ENCODE assay signal across 18 cellular contexts in genomic region chr16:8590161-8590688, GRCh38. TPM values are rescaled to one million over a fixed set of nuclear protein-coding genes. Genes with fewer than 3 reads are reported as not detected.
DNase-seq lines count a peak whose midpoint lies in the region; ATAC-seq and TF ChIP-seq lines count a peak whose summit lies in the region.
"Had no signal": no experiment of that assay in that cellular context is flagged by ENCODE, and none has a peak within 500 bp of the region (broad histone marks: within the 10 kb centered on the region; RNA-seq: fewer than 3 reads in every experiment).

TSS of gene TMEM114 (minus strand) at chr16:8590511. CDS start at chr16:8589838, 673 bp downstream.

- no peak within 1 kb of the TSS for H4K91ac ChIP-seq in mesenchymal stem cell (ENCODE audit: low read length)

- no peak within 1 kb of the TSS for H3K4ac ChIP-seq in mesenchymal stem cell (ENCODE audit: low read depth in 1 of 2, low read length in 2 of 2)

- no peak within 1 kb of the TSS for H3K14ac ChIP-seq in mesenchymal stem cell (ENCODE audit: low read length in 2 of 2)

- H3K4me3 ChIP-seq in heart left ventricle = peak within 1 kb of the TSS in 11 of 12 donors; percentile 16 to 42 (median 23)
- H3K4me3 ChIP-seq in choroid plexus epithelial cell (ENCODE audit: low read depth, low read length) = peak within 1 kb of the TSS; percentile 39
- H3K4me3 ChIP-seq in mesenchymal stem cell (ENCODE audit: insufficient read depth in 1 of 2, low read depth in 1 of 2, low read length in 2 of 2) = no peak within 1 kb of the TSS
- H3K4me3 ChIP-seq in tibial nerve = peak within 1 kb of the TSS in 3 of 4 donors; percentile 1 to 22 (median 6)
- H3K4me3 ChIP-seq: body of pancreas, thyroid gland had no signal

- H3K27me3 ChIP-seq in heart left ventricle (peaks cover 17 to 69% (median 34%) of the 10 kb centered on the region in 9 donors), mesenchymal stem cell (ENCODE audit: control insufficient read depth in 1 of 2, insufficient read depth in 1 of 2, low read length in 2 of 2) (peaks cover 43 to 64% of the 10 kb centered on the region in 2 experiments), tibial nerve (peaks cover 0 to 55% of the 10 kb centered on the region in 2 donors)

- peak within 1 kb of the TSS; percentile 18 for H3K4me2 ChIP-seq in mesenchymal stem cell (ENCODE audit: low read length, poor library complexity, severe bottlenecking)
- H3K4me2 ChIP-seq: KMS-11 had no signal

- H3K23ac ChIP-seq in mesenchymal stem cell (ENCODE audit: low read length in 2 of 2) = peak within 1 kb of the TSS; percentile 9 to 43

- H4K8ac ChIP-seq in mesenchymal stem cell (ENCODE audit: low read length) = no peak within 1 kb of the TSS

- no peaks in the 10 kb centered on the region for H3K79me1 ChIP-seq in mesenchymal stem cell (replicated peaks; ENCODE audit: low read length, poor library complexity, severe bottlenecking)

- no peaks in the 10 kb centered on the region for H3K9me3 ChIP-seq in heart left ventricle
- H3K9me3 ChIP-seq in mesenchymal stem cell (ENCODE audit: control insufficient read depth, low read length) = no peaks in the 10 kb centered on the region
- no peaks in the 10 kb centered on the region for H3K9me3 ChIP-seq in tibial nerve
- H3K9me3 ChIP-seq: body of pancreas, thyroid gland had no signal

- H2BK5ac ChIP-seq in mesenchymal stem cell (ENCODE audit: low read depth, low read length, poor library complexity, severe bottlenecking) = no peak within 1 kb of the TSS

- no peak for ATAC-seq in heart left ventricle
- ATAC-seq in left lobe of liver = no peak

- H2AK5ac ChIP-seq in mesenchymal stem cell (ENCODE audit: low read length, severe bottlenecking) = no peak within 1 kb of the TSS

- H3K36me3 ChIP-seq in heart left ventricle (no peaks in the 10 kb centered on the region), mesenchymal stem cell (ENCODE audit: control insufficient read depth in 1 of 2, insufficient read depth in 2 of 2, low read depth in 1 of 2, low read length in 2 of 2) (peaks cover 0 to 3% of the 10 kb centered on the region in 2 experiments), tibial nerve (no peaks in the 10 kb centered on the region)
- H3K36me3 ChIP-seq: thyroid gland had no signal

- no peak for TF ChIP-seq EP300 in tibial nerve (IDR thresholded peaks at IDR 0.05)

- intact Hi-C loops in heart left ventricle (cut with DNase I) (no loop called here), cardiac septum (cut with DNase I) (no loop called here)

- no peak within 1 kb of the TSS for H2BK120ac ChIP-seq in mesenchymal stem cell (ENCODE audit: low read depth, low read length)

- WGBS in heart left ventricle, 4 donors = 3 to 6% (median 5%) methylated on average over 20 to 22 of the region's 22 CpGs
- WGBS in mesenchymal stem cell = 8% methylated on average over 19 of the region's 22 CpGs
- WGBS in tibial nerve, 2 donors = 3 to 6% methylated on average over 20 to 22 of the region's 22 CpGs

- no peak for TF ChIP-seq CTCF in heart left ventricle (IDR thresholded peaks at IDR 0.05)
- no peak for TF ChIP-seq CTCF in choroid plexus epithelial cell (conservative IDR thresholded peaks at IDR 0.05; ENCODE audit: low read depth, low read length)
- no peak for TF ChIP-seq CTCF in tibial nerve (IDR thresholded peaks at IDR 0.05)

- no peak within 1 kb of the TSS for H2AFZ ChIP-seq in mesenchymal stem cell (ENCODE audit: low read depth, low read length)

- TF ChIP-seq POLR2A in heart left ventricle (IDR thresholded peaks at IDR 0.05) (no peak), tibial nerve (IDR thresholded peaks at IDR 0.05) (no peak)

- H3K4me1 ChIP-seq in heart left ventricle (peaks cover 0 to 17% (median 1%) of the 10 kb centered on the region in 12 donors), mesenchymal stem cell (ENCODE audit: control insufficient read depth, insufficient read depth, low read depth, low read length) (peaks cover 18% of the 10 kb centered on the region), tibial nerve (peaks cover 0 to 22% (median 8%) of the 10 kb centered on the region in 4 donors)

- no peak for DNase-seq in heart left ventricle
- DNase-seq in cardiac septum (ENCODE audit: low spot score) = no peak
- no peak for DNase-seq in choroid plexus epithelial cell (ENCODE audit: low read depth)
- no peak for DNase-seq in mesenchymal stem cell
- no peak for DNase-seq in tibial nerve (ENCODE audit: low spot score in 2 of 2)
- DNase-seq in stimulated activated CD8-positive, alpha-beta memory T cell treated with anti-CD3 and anti-CD28 coated beads, Interleukin-4, amount 100 ng/mL, for 48 hours = no peak
- DNase-seq in left lobe of liver (ENCODE audit: low spot score) = no peak
- DNase-seq in NCI-H1694 treated with DMSO at 0.1 percent for 48 hours (lab: John Stamatoyannopoulos, UW) = no peak
- DNase-seq: activated CD4-positive, alpha-beta memory T cell treated with anti-CD3 and anti-CD28 coated beads, Interleukin-2, amount 10 ng/mL, durations not matched to agents 7 days and 5 days; activated effector memory CD4-positive, alpha-beta T cell treated with Interleukin-2 at 50 U/mL for 16 hours; Calu3; NCI-H1436 treated with DMSO at 0.1 percent for 48 hours; NCI-H82; T-helper 9 cell; thyroid gland had no signal

- H3K27ac ChIP-seq in heart left ventricle (no peak within 1 kb of the TSS), mesenchymal stem cell (ENCODE audit: low read length, poor library complexity, severe bottlenecking) (no peak within 1 kb of the TSS), tibial nerve (no peak within 1 kb of the TSS)
- H3K27ac ChIP-seq: body of pancreas, KMS-11, thyroid gland had no signal

- no peak within 1 kb of the TSS for H3K9ac ChIP-seq in mesenchymal stem cell (ENCODE audit: low read length)
- H3K9ac ChIP-seq: KMS-11 had no signal

- H3K18ac ChIP-seq in mesenchymal stem cell (ENCODE audit: low read depth in 1 of 2, low read length in 2 of 2) = no peak within 1 kb of the TSS

- no peak within 1 kb of the TSS for H2BK12ac ChIP-seq in mesenchymal stem cell (ENCODE audit: low read length in 2 of 2)

- no peak within 1 kb of the TSS for H2BK15ac ChIP-seq in mesenchymal stem cell (ENCODE audit: low read depth, poor library complexity, severe bottlenecking)

RNA-seq across cellular contexts. Expression of gene TMEM114, which starts in this region (rescaled TPM):
- total RNA-seq in heart left ventricle = not detected
- not detected for polyA plus RNA-seq in heart left ventricle
- not detected for total RNA-seq in cardiac septum
- polyA plus RNA-seq in mesenchymal stem cell (2013, experiment 1 of 2) = not detected
- not detected for polyA plus RNA-seq in mesenchymal stem cell (2013, experiment 2 of 2)
- not detected for total RNA-seq in tibial nerve
- total RNA-seq in left lobe of liver = not detected
- total RNA-seq: activated CD4-positive, alpha-beta memory T cell treated with anti-CD3 and anti-CD28 coated beads, Interleukin-2, amount 10 ng/mL, durations not matched to agents 7 days and 5 days; body of pancreas; Calu3; lower leg skin; thyroid gland had no signal

Comparison
In these comparisons a context has a peak if more than half of its experiments do, and no peak if none do; other contexts are left out.
1. H3K4me3 ChIP-seq: peak in heart left ventricle (11 of 12), choroid plexus epithelial cell (single experiment) and tibial nerve (3 of 4); none in mesenchymal stem cell (0 of 2).